In genomic region chr14:96792581-96792980, GRCh38 we compare ENCODE assay signal across 27 cellular contexts.
"Had no signal": no experiment of that assay in that cellular context is flagged by ENCODE, and none has a peak within 500 bp of the region (broad histone marks: within the 10 kb centered on the region; RNA-seq: fewer than 3 reads in every experiment).

No MANE protein-coding gene starts in this region.

- DNase-seq: activated CD4-positive, alpha-beta T cell treated with anti-CD3 and anti-CD28 coated beads, Interleukin-2, amount 10 ng/mL, durations not matched to agents 24 days and 14 days; activated CD4-positive, alpha-beta T cell treated with anti-CD3 and anti-CD28 coated beads, Interleukin-2, amount 50 U/mL, for 4 hours; activated CD8-positive, alpha-beta T cell treated with anti-CD3 and anti-CD28 coated beads for 36 hours; activated effector memory CD4-positive, alpha-beta T cell treated with anti-CD3 and anti-CD28 coated beads, Interleukin-2, amount 50 U/mL, for 16 hours; activated naive CD4-positive, alpha-beta T cell; activated naive CD4-positive, alpha-beta T cell treated with anti-CD3 and anti-CD28 coated beads, Interleukin-2, amount 50 U/mL, for 16 hours; activated naive CD8-positive, alpha-beta T cell treated with anti-CD3 and anti-CD28 coated beads for 36 hours; activated T-cell treated with anti-CD3 and anti-CD28 coated beads, Interleukin-2, amount 50 U/mL, for 1 hour; activated T-cell treated with anti-CD3 and anti-CD28 coated beads, Interleukin-2, amount 50 U/mL, for 72 hours; amniotic stem cell; aorta; NCI-H1048; NCI-H1105 treated with DMSO at 0.1 percent for 48 hours; NCI-H1436; NCI-H1694; NCI-H1930; NCI-H2081 treated with DMSO at 0.1 percent for 48 hours; NCI-H510A treated with DMSO at 0.1 percent for 48 hours; NCI-H526 treated with DMSO at 0.1 percent for 48 hours; NCI-H82; OCI-M1; SHP77; SK-N-SH had no signal

- ATAC-seq: activated CD8-positive, alpha-beta T cell treated with anti-CD3 and anti-CD28 coated beads for 36 hours; activated T-cell treated with anti-CD3 and anti-CD28 coated beads, Interleukin-2, amount 50 U/mL, for 72 hours; activated T-helper 17 cell treated with anti-CD3 and anti-CD28 coated beads, Interleukin-2, amount 50 U/mL, for 72 hours; K562 had no signal

- H3K4me1 Mint-ChIP-seq: activated T-helper 17 cell treated with anti-CD3 and anti-CD28 coated beads, Interleukin-2, amount 50 U/mL, for 72 hours had no signal

- H3K36me3 Mint-ChIP-seq: activated naive CD8-positive, alpha-beta T cell treated with anti-CD3 and anti-CD28 coated beads for 36 hours had no signal

- H3K4me3 Mint-ChIP-seq: activated CD4-positive, alpha-beta T cell treated with anti-CD3 and anti-CD28 coated beads, Interleukin-2, amount 10 ng/mL, durations not matched to agents 24 days and 14 days; activated CD8-positive, alpha-beta T cell treated with anti-CD3 and anti-CD28 coated beads for 36 hours; activated naive CD8-positive, alpha-beta T cell treated with anti-CD3 and anti-CD28 coated beads for 36 hours; activated T-cell treated with anti-CD3 and anti-CD28 coated beads, Interleukin-2, amount 50 U/mL, for 72 hours; activated T-helper 17 cell treated with anti-CD3 and anti-CD28 coated beads, Interleukin-2, amount 50 U/mL, for 72 hours; T-helper 1 cell treated with Interleukin-12 subunit alpha and Interleukin-12 subunit beta and Interleukin-4 antibody, amounts not matched to agents 30 μg/mL and 1 μg/mL, for 36 hours; T-helper 2 cell treated with Interferon-gamma antibody and Interleukin-4, amounts not matched to agents 5 μg/mL and 100 μg/mL, for 36 hours had no signal

- H3K27ac Mint-ChIP-seq: activated CD4-positive, alpha-beta T cell treated with anti-CD3 and anti-CD28 coated beads, Interleukin-2, amount 10 ng/mL, durations not matched to agents 24 days and 14 days; activated CD8-positive, alpha-beta T cell treated with anti-CD3 and anti-CD28 coated beads for 36 hours; activated naive CD8-positive, alpha-beta T cell treated with anti-CD3 and anti-CD28 coated beads for 36 hours; activated T-cell treated with anti-CD3 and anti-CD28 coated beads, Interleukin-2, amount 50 U/mL, for 72 hours; activated T-helper 17 cell treated with anti-CD3 and anti-CD28 coated beads, Interleukin-2, amount 50 U/mL, for 72 hours; T-helper 1 cell treated with Interleukin-12 subunit alpha and Interleukin-12 subunit beta and Interleukin-4 antibody, amounts not matched to agents 30 μg/mL and 1 μg/mL, for 36 hours; T-helper 2 cell treated with Interferon-gamma antibody and Interleukin-4, amounts not matched to agents 5 μg/mL and 100 μg/mL, for 36 hours had no signal

- H3K9me3 Mint-ChIP-seq: activated CD4-positive, alpha-beta T cell treated with anti-CD3 and anti-CD28 coated beads, Interleukin-2, amount 10 ng/mL, durations not matched to agents 24 days and 14 days; activated CD8-positive, alpha-beta T cell treated with anti-CD3 and anti-CD28 coated beads for 36 hours; activated naive CD8-positive, alpha-beta T cell treated with anti-CD3 and anti-CD28 coated beads for 36 hours; activated T-cell treated with anti-CD3 and anti-CD28 coated beads, Interleukin-2, amount 50 U/mL, for 72 hours; activated T-helper 17 cell treated with anti-CD3 and anti-CD28 coated beads, Interleukin-2, amount 50 U/mL, for 72 hours; T-helper 1 cell treated with Interleukin-12 subunit alpha and Interleukin-12 subunit beta and Interleukin-4 antibody, amounts not matched to agents 30 μg/mL and 1 μg/mL, for 36 hours; T-helper 2 cell treated with Interferon-gamma antibody and Interleukin-4, amounts not matched to agents 5 μg/mL and 100 μg/mL, for 36 hours had no signal
